In the genomic region with DNA sequence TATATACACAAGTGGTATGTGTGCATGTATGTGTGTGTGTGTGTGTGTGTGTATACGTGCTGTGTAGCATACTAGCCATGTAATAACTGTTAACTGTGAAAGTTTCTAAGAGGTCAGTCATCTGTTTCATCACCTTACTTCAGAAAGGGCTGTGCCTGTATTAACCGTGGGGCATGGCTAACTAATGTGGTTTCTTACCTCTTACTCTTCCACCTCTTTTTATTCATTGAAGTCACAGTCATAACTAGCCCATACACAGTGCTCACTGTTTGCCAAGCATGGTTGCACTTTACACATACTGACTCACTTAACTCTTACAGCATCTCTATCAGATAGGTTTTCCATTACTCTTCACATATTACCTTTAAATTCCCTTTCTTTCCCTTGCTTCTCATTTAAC, we compare ENCODE assay signal across 13 cellular contexts. TPM values are rescaled to one million over a fixed set of nuclear protein-coding genes. Genes with fewer than 3 reads are reported as not detected.
DNase-seq lines count a peak whose midpoint lies in the region; ATAC-seq and TF ChIP-seq lines count a peak whose summit lies in the region.
"Had no signal": no experiment of that assay in that cellular context is flagged by ENCODE, and none has a peak within 500 bp of the region (broad histone marks: within the 10 kb centered on the region; RNA-seq: fewer than 3 reads in every experiment).

No MANE protein-coding gene starts in this region.

- no peak for TF ChIP-seq CTCF in lower leg skin (IDR thresholded peaks at IDR 0.05)

- intact Hi-C loops in lower leg skin (cut with DNase I; ENCODE audit: low total_unique reads): no loop called here

- WGBS in lower leg skin, 2 donors: 54 to 58% methylated on average over 2 of the region's 2 CpGs

- no peak overlapping the region for H3K4me3 ChIP-seq in lower leg skin (ENCODE audit: low read depth, poor library complexity, severe bottlenecking)

- ATAC-seq in GM18867 (IDR thresholded peaks at IDR 0.05; ENCODE audit: unreplicated experiment) (peak; percentile 88), GM21786 (IDR thresholded peaks at IDR 0.05; ENCODE audit: unreplicated experiment) (peak; percentile 74), HG03280 (IDR thresholded peaks at IDR 0.05; ENCODE audit: unreplicated experiment) (peak; percentile 48), esophagus mucosa (peak; percentile 98), GM19023 (IDR thresholded peaks at IDR 0.05; ENCODE audit: unreplicated experiment) (no peak)

- no peak for TF ChIP-seq POLR2A in lower leg skin (IDR thresholded peaks at IDR 0.05)

- DNase-seq in lower leg skin (ENCODE audit: low spot score in 2 of 2): no peak
- no peak for DNase-seq in inferior parietal cortex (ENCODE audit: extremely low spot score)
- no peak for DNase-seq in RPMI8226
- DNase-seq: activated T-cell treated with anti-CD3 and anti-CD28 coated beads, Interleukin-2, amount 50 U/mL, for 48 hours; COR-L47; MM.1S; stimulated activated naive CD4-positive, alpha-beta T cell had no signal

RNA-seq across cellular contexts. Expression of a gene that starts 23.7 kb away (rescaled TPM):
- total RNA-seq in esophagus mucosa (0.76 TPM), lower leg skin (under 1 TPM; 0.13 to 0.66 (median 0.16) TPM)
- total RNA-seq: T-helper 2 cell treated with Interferon-gamma antibody and Interleukin-4, amounts not matched to agents 100 ng/mL and 5 ng/mL, for 36 hours had no signal
